13 cellular contexts compared by ENCODE assay signal in genomic region chr5:148986636-148987035, GRCh38.
A peak's percentile ranks its signal among the peaks of the same experiment; 100 is the strongest.
DNase-seq lines count a peak whose midpoint lies in the region; ATAC-seq and TF ChIP-seq lines count a peak whose summit lies in the region.
"Had no signal": no experiment of that assay in that cellular context is flagged by ENCODE, and none has a peak within 500 bp of the region (broad histone marks: within the 10 kb centered on the region; RNA-seq: fewer than 3 reads in every experiment).

No MANE protein-coding gene starts in this region.

- TF ChIP-seq CTCF in IMR-90 (conservative IDR thresholded peaks at IDR 0.05; ENCODE audit: low read depth, low read length) (no peak), gastroesophageal sphincter (IDR thresholded peaks at IDR 0.05) (no peak), osteocyte (IDR thresholded peaks at IDR 0.05) (no peak), glutamatergic neuron (IDR thresholded peaks at IDR 0.05; ENCODE audit: partially characterized antibody, unreplicated experiment) (no peak)

- H3K4me1 ChIP-seq in IMR-90 (ENCODE audit: control insufficient read depth, insufficient read depth, low read length) (no peaks in the 10 kb centered on the region; the same call in 1 of the 2 replicates), SJSA1 (replicated peaks) (peaks cover 59% of the 10 kb centered on the region), gastroesophageal sphincter (peaks cover 0 to 2% (median 0%) of the 10 kb centered on the region in 3 donors)

- H3K4me3 ChIP-seq in IMR-90 (ENCODE audit: insufficient read depth, low read depth, low read length) (no peak overlapping the region), SJSA1 (no peak overlapping the region), gastroesophageal sphincter (no peak overlapping the region)
- H3K4me3 ChIP-seq: K562, SJCRH30 had no signal

- H3K27me3 Mint-ChIP-seq in osteocyte (ENCODE audit: unreplicated experiment) (no peaks in the 10 kb centered on the region), glutamatergic neuron (ENCODE audit: unreplicated experiment) (no peaks in the 10 kb centered on the region)

- no peaks in the 10 kb centered on the region for H3K79me1 ChIP-seq in IMR-90 (ENCODE audit: low read depth in 1 of 2, low read length in 2 of 2)

- no peak overlapping the region for H3K56ac ChIP-seq in IMR-90 (ENCODE audit: extremely low read depth, insufficient read depth, low read length)

- H3K27ac ChIP-seq in IMR-90 (ENCODE audit: insufficient read depth, low read length) (no peak overlapping the region), SJSA1 (peak overlapping the region; percentile 66), gastroesophageal sphincter (no peak overlapping the region)
- H3K27ac ChIP-seq: SJCRH30 had no signal

- no peak overlapping the region for H2BK120ac ChIP-seq in IMR-90 (ENCODE audit: low read depth, low read length)

- H3K18ac ChIP-seq in IMR-90 (ENCODE audit: low read depth, low read length), result no peak overlapping the region

- no peak overlapping the region for H3K23ac ChIP-seq in IMR-90 (ENCODE audit: low read depth, low read length)

- peaks cover 2% of the 10 kb centered on the region; the same call in 1 of the 2 replicates for H3K9me1 ChIP-seq in IMR-90 (ENCODE audit: insufficient read depth, low read length)

- no peaks in the 10 kb centered on the region for H3K36me3 ChIP-seq in IMR-90 (ENCODE audit: control insufficient read depth, insufficient read depth, low read length)
- no peaks in the 10 kb centered on the region for H3K36me3 ChIP-seq in SJSA1
- H3K36me3 ChIP-seq in gastroesophageal sphincter, result no peaks in the 10 kb centered on the region
- H3K36me3 ChIP-seq: SJCRH30 had no signal

- H3K27me3 ChIP-seq in IMR-90 (ENCODE audit: control insufficient read depth, insufficient read depth, low read length) (no peaks in the 10 kb centered on the region), SJSA1 (replicated peaks) (no peaks in the 10 kb centered on the region), gastroesophageal sphincter (no peaks in the 10 kb centered on the region)
- H3K27me3 ChIP-seq: SJCRH30 had no signal

- no peak overlapping the region for H2BK5ac ChIP-seq in IMR-90 (ENCODE audit: low read depth, low read length, poor library complexity, severe bottlenecking)

- no CpG with 5 or more reads among the region's 2 CpGs for WGBS in IMR-90 (ENCODE audit: extremely low coverage in 2 of 2, insufficient read length in 1 of 2), 2 experiments
- WGBS in gastroesophageal sphincter (ENCODE audit: low coverage in 1 of 2), 2 donors, result 50 to 69% methylated on average over 2 of the region's 2 CpGs

- intact Hi-C loops in IMR-90 (cut with micrococcal nuclease), result no loop called here

- H3K9me3 Mint-ChIP-seq in osteocyte (ENCODE audit: unreplicated experiment) (peaks cover 6% of the 10 kb centered on the region), glutamatergic neuron (ENCODE audit: unreplicated experiment) (peaks cover 1% of the 10 kb centered on the region)

- no peak overlapping the region for H2AK5ac ChIP-seq in IMR-90 (ENCODE audit: low read depth, low read length)

- no peak overlapping the region for H3K9ac ChIP-seq in IMR-90 (ENCODE audit: low read depth, low read length)

- no peak overlapping the region for H4K91ac ChIP-seq in IMR-90 (ENCODE audit: insufficient read depth, low read depth, low read length)

- dilution Hi-C loops in IMR-90 (cut with HindIII; ENCODE audit: low sequenced_read_pairs, unreplicated experiment), result no loop called here

- no peak overlapping the region for H2AK9ac ChIP-seq in IMR-90 (replicated peaks; ENCODE audit: low read depth, low read length, poor library complexity)

- H3K36me3 Mint-ChIP-seq in osteocyte (ENCODE audit: unreplicated experiment) (peaks cover 2% of the 10 kb centered on the region), glutamatergic neuron (ENCODE audit: unreplicated experiment) (no peaks in the 10 kb centered on the region)

- H3K9me3 ChIP-seq in IMR-90 (ENCODE audit: control insufficient read depth, insufficient read depth, low read length) (no peaks in the 10 kb centered on the region), SJSA1 (replicated peaks) (no peaks in the 10 kb centered on the region; the same call in 1 of the 2 replicates), gastroesophageal sphincter (no peaks in the 10 kb centered on the region)
- H3K9me3 ChIP-seq: SJCRH30 had no signal

- DNase-seq in IMR-90 (no peak), SJSA1 (ENCODE audit: low read depth in 1 of 2, low spot score in 2 of 2) (peak in 1 of 2 experiments; percentile 46), osteocyte (ENCODE audit: extremely low spot score, unreplicated experiment) (no peak), HEK293T (ENCODE audit: extremely low spot score) (no peak), NCI-H2196 (lab: John Stamatoyannopoulos, UW; ENCODE audit: unreplicated experiment) (no peak), glutamatergic neuron (no peak)
- DNase-seq: H7, NCI-H1092 treated with DMSO at 0.1 percent for 48 hours, NCI-H1694 treated with DMSO at 0.1 percent for 48 hours, SJCRH30 had no signal

- H2BK20ac ChIP-seq in IMR-90 (ENCODE audit: low read depth, low read length), result no peak overlapping the region

- in situ Hi-C loops in IMR-90 (cut with MboI; ENCODE audit: low sequenced_read_pairs), result no loop called here

- H3K14ac ChIP-seq in IMR-90 (replicated peaks; ENCODE audit: low read depth, low read length), result peak overlapping the region; percentile 52; the same call in 1 of the 2 replicates

- H3K4me3 Mint-ChIP-seq in osteocyte (ENCODE audit: unreplicated experiment) (no peak overlapping the region), glutamatergic neuron (ENCODE audit: unreplicated experiment) (no peak overlapping the region)

- ATAC-seq in IMR-90 (ENCODE audit: low read depth) (no peak), gastroesophageal sphincter (peak; percentile 51), HG03378 (IDR thresholded peaks at IDR 0.05; ENCODE audit: unreplicated experiment) (no peak)
- ATAC-seq: K562 had no signal

- no peak for TF ChIP-seq RAD21 in IMR-90 (IDR thresholded peaks at IDR 0.05; ENCODE audit: low read length)

- CTCF ChIA-PET in IMR-90 (lab: Yijun Ruan, JAX), result interaction anchor here (1.5 kb wide), 1 partner anchor 10 kb away, joined by 5 read pairs; no protein-coding TSS in a partner anchor
- CTCF ChIA-PET in HEK293T (lab: Yijun Ruan, JAX), result no interaction called here

- no peaks in the 10 kb centered on the region for H4K20me1 ChIP-seq in IMR-90 (ENCODE audit: insufficient read depth, low read length)

- no peak overlapping the region for H3K4me2 ChIP-seq in IMR-90 (ENCODE audit: low read depth, low read length)

- H3K27ac Mint-ChIP-seq in osteocyte (ENCODE audit: unreplicated experiment) (peak overlapping the region; percentile 5), glutamatergic neuron (ENCODE audit: unreplicated experiment) (no peak overlapping the region)

- POLR2A ChIA-PET in IMR-90 (lab: Charles Lee; ENCODE audit: unreplicated experiment) (no interaction called here), HEK293T (lab: Yijun Ruan, JAX) (no interaction called here)

- H3K4me1 Mint-ChIP-seq in osteocyte (ENCODE audit: unreplicated experiment), result peaks cover 18% of the 10 kb centered on the region
- H3K4me1 Mint-ChIP-seq in glutamatergic neuron (ENCODE audit: low read depth, unreplicated experiment), result no peaks in the 10 kb centered on the region

- no peak overlapping the region for H2BK15ac ChIP-seq in IMR-90 (ENCODE audit: low read depth, low read length)

- H4K5ac ChIP-seq in IMR-90 (ENCODE audit: low read depth, low read length), result no peak overlapping the region

- no peak overlapping the region for H4K8ac ChIP-seq in IMR-90 (ENCODE audit: low read depth in 2 of 2, low read length in 2 of 2)

- no peak overlapping the region for H3K4ac ChIP-seq in IMR-90 (ENCODE audit: low read depth, low read length)

- TF ChIP-seq POLR2A in IMR-90 (IDR thresholded peaks at IDR 0.05; ENCODE audit: low read depth, low read length), result no peak
- TF ChIP-seq POLR2A in gastroesophageal sphincter (IDR thresholded peaks at IDR 0.05), result no peak

- BruUV-seq in IMR-90 (replicated peaks; lab: Mats Ljungman, UMichigan), result no TSS peak

- no peak overlapping the region for H2AFZ ChIP-seq in IMR-90 (replicated peaks; ENCODE audit: low read length, poor library complexity)

- no peak for TF ChIP-seq EP300 in gastroesophageal sphincter (IDR thresholded peaks at IDR 0.05)

TF ChIP-seq in IMR-90, 13 proteins besides CTCF, POLR2A, EP300 and RAD21 (continues in another document):
- no peak for TF ChIP-seq NFE2L2 (IDR thresholded peaks at IDR 0.05; ENCODE audit: low read depth, low read length)
- no peak for TF ChIP-seq CEBPB (IDR thresholded peaks at IDR 0.05; ENCODE audit: low read depth, low read length)
- no peak for TF ChIP-seq MAFK (IDR thresholded peaks at IDR 0.05; ENCODE audit: low read depth, low read length)
- TF ChIP-seq RFX5 (IDR thresholded peaks at IDR 0.05; ENCODE audit: low read depth, low read length), result no peak
- no peak for TF ChIP-seq RCOR1 (IDR thresholded peaks at IDR 0.05; ENCODE audit: insufficient replicate concordance, low read length)
- TF ChIP-seq FOS (IDR thresholded peaks at IDR 0.05; ENCODE audit: low read depth, low read length), result no peak
- TF ChIP-seq USF2 (IDR thresholded peaks at IDR 0.05; ENCODE audit: low read depth, low read length), result no peak

TF ChIP-seq in HEK293T, 16 proteins besides CTCF, POLR2A, EP300 and RAD21:
- TF ChIP-seq PKNOX1 (IDR thresholded peaks at IDR 0.05), result no peak
- TF ChIP-seq TARDBP (IDR thresholded peaks at IDR 0.05), result no peak
- TF ChIP-seq FOXA1 (IDR thresholded peaks at IDR 0.05), result no peak
- TF ChIP-seq NFRKB (IDR thresholded peaks at IDR 0.05), result no peak
- no peak for TF ChIP-seq HDGF (IDR thresholded peaks at IDR 0.05; ENCODE audit: borderline replicate concordance)
- no peak for TF ChIP-seq L3MBTL2 (conservative IDR thresholded peaks at IDR 0.05)
- no peak for TF ChIP-seq ZNF384 (IDR thresholded peaks at IDR 0.05)
- no peak for TF ChIP-seq SP1 (IDR thresholded peaks at IDR 0.05)
- TF ChIP-seq LEF1 (IDR thresholded peaks at IDR 0.05; ENCODE audit: borderline replicate concordance), result no peak
